11 cellular contexts compared by ENCODE assay signal in genomic region chr15:51864408-51865056, GRCh38. TPM values are rescaled to one million over a fixed set of nuclear protein-coding genes. Genes with fewer than 3 reads are reported as not detected.
DNase-seq lines count a peak whose midpoint lies in the region; ATAC-seq and TF ChIP-seq lines count a peak whose summit lies in the region.
"Had no signal": no experiment of that assay in that cellular context is flagged by ENCODE, and none has a peak within 500 bp of the region (broad histone marks: within the 10 kb centered on the region; RNA-seq: fewer than 3 reads in every experiment).

No MANE protein-coding gene starts in this region.

- H3K27ac Mint-ChIP-seq in CD14-positive monocyte (peak overlapping the region in 4 of 7 donors; percentile 1 to 59 (median 18)), Caco-2 (ENCODE audit: unreplicated experiment) (no peak overlapping the region)
- peak overlapping the region; percentile 81 for H3K27ac Mint-ChIP-seq in activated naive CD8-positive, alpha-beta T cell treated with anti-CD3 and anti-CD28 coated beads, Interleukin-2, amount 50 U/mL, for 24 hours

- POLR2A ChIA-PET in Caco-2 (lab: Charles Lee) = no interaction called here

- peaks cover 24% of the 10 kb centered on the region for H3K4me1 ChIP-seq in HUES48 (ENCODE audit: control insufficient read depth, insufficient read depth, low read length)
- no peaks in the 10 kb centered on the region for H3K4me1 ChIP-seq in Caco-2
- H3K4me1 ChIP-seq in right atrium auricular region = peaks cover 0 to 5% of the 10 kb centered on the region in 2 donors
- H3K4me1 ChIP-seq: colonic mucosa had no signal

- CTCF ChIA-PET in Caco-2 (lab: Charles Lee) = no interaction called here

- ATAC-seq in activated naive CD8-positive, alpha-beta T cell treated with anti-CD3 and anti-CD28 coated beads, Interleukin-2, amount 50 U/mL, for 24 hours = peak; percentile 78
- no peak for ATAC-seq in HG03135 (IDR thresholded peaks at IDR 0.05; ENCODE audit: unreplicated experiment)
- ATAC-seq: SK-N-SH treated with all-trans-retinoic acid at 6 μM for 48 hours had no signal

- no TSS peak for BruUV-seq in Caco-2 (replicated peaks; lab: Mats Ljungman, UMichigan)

- intact Hi-C loops in CD14-positive monocyte (cut with micrococcal nuclease) = no loop called here
- intact Hi-C loops in Caco-2 (cut with micrococcal nuclease; ENCODE audit: unreplicated experiment) = no loop called here

- no peaks in the 10 kb centered on the region for H3K27me3 ChIP-seq in HUES48 (ENCODE audit: control insufficient read depth, insufficient read depth, low read length)
- H3K27me3 ChIP-seq in kidney epithelial cell (ENCODE audit: control insufficient read depth, insufficient read depth, low read length) = no peaks in the 10 kb centered on the region
- H3K27me3 ChIP-seq in Caco-2 (replicated peaks; ENCODE audit: control insufficient read depth, insufficient read depth, low read length) = no peaks in the 10 kb centered on the region
- H3K27me3 ChIP-seq in right atrium auricular region = no peaks in the 10 kb centered on the region
- H3K27me3 ChIP-seq: colonic mucosa had no signal

- no peak overlapping the region for H3K9ac ChIP-seq in HUES48 (ENCODE audit: low read depth, low read length)

- TF ChIP-seq CTCF in CD14-positive monocyte (IDR thresholded peaks at IDR 0.05) (no peak), kidney epithelial cell (IDR thresholded peaks at IDR 0.05; ENCODE audit: insufficient read depth, low read length, poor library complexity, severe bottlenecking) (no peak), Caco-2 (IDR thresholded peaks at IDR 0.05; ENCODE audit: insufficient read depth in 1 of 2, low read depth in 1 of 2, low read length in 1 of 2, severe bottlenecking in 1 of 2, unreplicated experiment in 1 of 2) (no peak), right atrium auricular region (IDR thresholded peaks at IDR 0.05) (no peak)

- H3K4me3 ChIP-seq in HUES48 (ENCODE audit: low read depth, low read length) (0 out of 2 replicates have a peak overlapping the region, but pooled peaks have one; percentile 12), kidney epithelial cell (ENCODE audit: low read depth, low read length) (no peak overlapping the region), Caco-2 (ENCODE audit: low read depth, low read length) (no peak overlapping the region), right atrium auricular region (no peak overlapping the region)
- H3K4me3 ChIP-seq: colonic mucosa, thoracic aorta had no signal

- no peaks in the 10 kb centered on the region for H3K9me3 ChIP-seq in HUES48 (ENCODE audit: control insufficient read depth, insufficient read depth, low read length)
- H3K9me3 ChIP-seq in Caco-2 = no peaks in the 10 kb centered on the region
- no peaks in the 10 kb centered on the region for H3K9me3 ChIP-seq in right atrium auricular region
- H3K9me3 ChIP-seq: colonic mucosa, thoracic aorta had no signal

- DNase-seq in CD14-positive monocyte (ENCODE audit: low spot score) (no peak), kidney epithelial cell (ENCODE audit: low read depth) (peak; percentile 67), Caco-2 (no peak), mucosa of gallbladder (ENCODE audit: low spot score) (no peak), right atrium auricular region (ENCODE audit: low spot score) (no peak)
- peak; percentile 19 for DNase-seq in activated naive CD8-positive, alpha-beta T cell treated with anti-CD3 and anti-CD28 coated beads, Interleukin-2, amount 50 U/mL, for 24 hours
- DNase-seq: colonic mucosa had no signal

- peaks cover 29% of the 10 kb centered on the region for H3K36me3 ChIP-seq in HUES48 (ENCODE audit: control insufficient read depth, insufficient read depth, low read length)
- H3K36me3 ChIP-seq in kidney epithelial cell (ENCODE audit: control insufficient read depth, insufficient read depth, low read length) = no peaks in the 10 kb centered on the region
- H3K36me3 ChIP-seq in Caco-2 (ENCODE audit: control insufficient read depth, insufficient read depth, low read length) = no peaks in the 10 kb centered on the region
- peaks cover 27% of the 10 kb centered on the region for H3K36me3 ChIP-seq in right atrium auricular region

- H3K9me3 Mint-ChIP-seq in CD14-positive monocyte (no peaks in the 10 kb centered on the region), Caco-2 (ENCODE audit: unreplicated experiment) (no peaks in the 10 kb centered on the region)
- no peaks in the 10 kb centered on the region for H3K9me3 Mint-ChIP-seq in activated naive CD8-positive, alpha-beta T cell treated with anti-CD3 and anti-CD28 coated beads, Interleukin-2, amount 50 U/mL, for 24 hours

- H3K4me1 Mint-ChIP-seq in CD14-positive monocyte = peaks cover 11% of the 10 kb centered on the region
- H3K4me1 Mint-ChIP-seq in activated naive CD8-positive, alpha-beta T cell treated with anti-CD3 and anti-CD28 coated beads, Interleukin-2, amount 50 U/mL, for 24 hours = peaks cover 53% of the 10 kb centered on the region
- H3K4me1 Mint-ChIP-seq in Caco-2 (ENCODE audit: low read depth, unreplicated experiment) = peaks cover 6% of the 10 kb centered on the region

- no peak overlapping the region for H3K4me3 Mint-ChIP-seq in CD14-positive monocyte
- H3K4me3 Mint-ChIP-seq in activated naive CD8-positive, alpha-beta T cell treated with anti-CD3 and anti-CD28 coated beads, Interleukin-2, amount 50 U/mL, for 24 hours = no peak overlapping the region
- H3K4me3 Mint-ChIP-seq in Caco-2 (ENCODE audit: unreplicated experiment) = no peak overlapping the region

- H3K27me3 Mint-ChIP-seq in CD14-positive monocyte (ENCODE audit: low read depth in 3 of 3) (no peaks in the 10 kb centered on the region), Caco-2 (ENCODE audit: insufficient read depth, unreplicated experiment) (no peaks in the 10 kb centered on the region)
- H3K27me3 Mint-ChIP-seq in activated naive CD8-positive, alpha-beta T cell treated with anti-CD3 and anti-CD28 coated beads, Interleukin-2, amount 50 U/mL, for 24 hours = no peaks in the 10 kb centered on the region

- H3K36me3 Mint-ChIP-seq in CD14-positive monocyte (peaks cover 58 to 71% of the 10 kb centered on the region in 2 donors), Caco-2 (ENCODE audit: insufficient read depth, unreplicated experiment) (peaks cover 27% of the 10 kb centered on the region)
- peaks cover 43% of the 10 kb centered on the region for H3K36me3 Mint-ChIP-seq in activated naive CD8-positive, alpha-beta T cell treated with anti-CD3 and anti-CD28 coated beads, Interleukin-2, amount 50 U/mL, for 24 hours (ENCODE audit: low read depth)

- H3K27ac ChIP-seq in HUES48 (ENCODE audit: low read depth, low read length) (peak overlapping the region; percentile 31), right atrium auricular region (no peak overlapping the region)
- H3K27ac ChIP-seq: colonic mucosa, thoracic aorta had no signal

RNA-seq across cellular contexts. Expression of gene TMOD3, which starts 35.1 kb away (rescaled TPM):
- polyA plus RNA-seq in CD14-positive monocyte = 10 to 100 TPM; 27.8 to 34.8 TPM
- total RNA-seq in kidney epithelial cell = 30.7 and 34.5 TPM in 2 replicates
- total RNA-seq in Caco-2 (2022) = 46.8 and 54.4 TPM in 2 replicates
- total RNA-seq in mucosa of gallbladder = 37.4 TPM
- 10 to 100 TPM; 18.7 to 19.7 TPM for total RNA-seq in right atrium auricular region

Comparison
In these comparisons a context has a peak if more than half of its experiments do, and no peak if none do; other contexts are left out.
1. DNase-seq: peak in activated naive CD8-positive, alpha-beta T cell treated with anti-CD3 and anti-CD28 coated beads, Interleukin-2, amount 50 U/mL, for 24 hours (single experiment) and kidney epithelial cell (single experiment); none in CD14-positive monocyte (single experiment), Caco-2 (0 of 2), mucosa of gallbladder (single experiment) and right atrium auricular region (single experiment).